8 cellular contexts compared by ENCODE assay signal in the genomic region with DNA sequence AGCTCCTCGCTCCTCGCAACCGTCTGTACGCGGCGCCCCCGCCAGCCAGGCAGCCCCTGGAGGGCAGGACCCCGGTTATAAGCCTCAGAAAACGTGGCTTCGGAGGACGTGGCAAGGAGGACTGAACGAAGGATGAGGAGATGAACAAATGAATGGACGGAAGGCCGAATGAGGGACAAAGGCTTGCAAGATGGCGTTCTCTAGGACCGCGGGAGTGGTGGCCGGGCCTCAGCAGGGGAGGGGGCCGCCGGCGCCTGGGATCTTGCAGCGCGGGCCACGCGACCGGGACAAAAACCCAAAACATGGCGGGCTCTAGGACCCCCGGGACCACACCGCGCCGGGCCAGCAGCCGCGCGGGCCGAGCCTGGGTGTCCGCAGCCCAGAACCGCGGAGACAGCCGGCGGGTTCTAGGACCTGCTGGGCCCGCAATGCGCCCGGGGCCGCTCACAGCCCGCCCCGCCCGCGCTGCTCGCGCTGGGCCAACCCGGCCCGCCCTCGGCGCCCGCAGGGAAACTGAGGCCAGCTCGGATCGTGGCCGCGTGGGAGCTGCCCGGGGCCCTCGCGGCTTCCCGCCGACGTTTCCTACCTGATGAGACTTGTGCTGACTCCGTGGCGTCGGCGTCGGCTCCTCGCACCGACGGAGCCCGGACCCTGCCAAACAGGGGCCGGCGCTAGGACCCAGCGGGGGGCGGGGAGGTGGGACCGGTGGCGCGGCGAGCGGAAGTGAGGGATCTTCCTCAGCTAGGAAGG. TPM values are rescaled to one million over a fixed set of nuclear protein-coding genes. Genes with fewer than 3 reads are reported as not detected.
DNase-seq lines count a peak whose midpoint lies in the region; ATAC-seq, FAIRE-seq and TF ChIP-seq lines count a peak whose summit lies in the region.

No MANE protein-coding gene starts in this region.

- peaks cover 32% of the 10 kb centered on the region for H3K36me3 ChIP-seq in WERI-Rb-1
- no peaks in the 10 kb centered on the region for H3K36me3 ChIP-seq in breast epithelium
- H3K36me3 ChIP-seq in small intestine (ENCODE audit: control insufficient read depth in 2 of 2, insufficient read depth in 2 of 2, low read length in 2 of 2) = peaks cover 1 to 4% of the 10 kb centered on the region in 2 donors

- TF ChIP-seq CTCF in A549 (IDR thresholded peaks at IDR 0.05) (no peak), WERI-Rb-1 (IDR thresholded peaks at IDR 0.05; ENCODE audit: low read depth, low read length) (no peak), breast epithelium (IDR thresholded peaks at IDR 0.05) (no peak)

- intact Hi-C loops in breast epithelium (cut with DNase I; ENCODE audit: low total_unique reads) = no loop called here

- DNase-seq in A549 (ENCODE audit: low read depth in 1 of 2, low spot score in 1 of 2) = peak; percentile 92 to 94
- peak; percentile 89 for DNase-seq in NCI-H2171 (lab: John Stamatoyannopoulos, UW)
- DNase-seq in WERI-Rb-1 = peak; percentile 94
- peak; percentile 81 to 90 for DNase-seq in breast epithelium (ENCODE audit: low spot score in 2 of 2)
- peak; percentile 89 for DNase-seq in iPS-NIHi7 (ENCODE audit: extremely low spot score)
- DNase-seq in small intestine = peak; percentile 90

- FAIRE-seq in A549 (lab: Jason Lieb, UNC) (no peak), small intestine (lab: Jason Lieb, UNC) (no peak)

- no peak for TF ChIP-seq EP300 in A549 (IDR thresholded peaks at IDR 0.05)

- TF ChIP-seq POLR2A in A549 (IDR thresholded peaks at IDR 0.05; ENCODE audit: low read length) = no peak; the same call in none of the 2 replicates
- no peak for TF ChIP-seq POLR2A in breast epithelium (IDR thresholded peaks at IDR 0.05)

- peak overlapping the region; percentile 92 for H3K4me2 ChIP-seq in A549

- CTCF ChIA-PET in A549 (lab: Yijun Ruan, JAX) = interaction anchor here (0.8 to 3.6 kb wide), 12 partner anchors 8 to 119 kb away, joined by 3 to 21 read pairs (median 4); a partner anchor contains a TSS

- POLR2A ChIA-PET in A549 (lab: Yijun Ruan, JAX) = interaction anchor here (0.5 to 2.4 kb wide), 24 partner anchors 8 to 387 kb away, joined by 3 to 32 read pairs (median 6); a partner anchor contains a TSS

- ATAC-seq in A549 = peak; percentile 85 to 88
- ATAC-seq in GM18858 (IDR thresholded peaks at IDR 0.05; ENCODE audit: unreplicated experiment) = peak; percentile 36
- ATAC-seq in HG03064 (IDR thresholded peaks at IDR 0.05; ENCODE audit: low read depth, unreplicated experiment) = peak; percentile 50

- H3K9me3 ChIP-seq in A549 (no peaks in the 10 kb centered on the region), WERI-Rb-1 (ENCODE audit: severe bottlenecking) (no peaks in the 10 kb centered on the region), breast epithelium (no peaks in the 10 kb centered on the region), small intestine (ENCODE audit: control insufficient read depth, low read depth) (no peaks in the 10 kb centered on the region)

- peaks cover 19% of the 10 kb centered on the region for H3K4me1 ChIP-seq in A549
- H3K4me1 ChIP-seq in breast epithelium = no peaks in the 10 kb centered on the region
- peaks cover 0 to 6% of the 10 kb centered on the region in 2 donors for H3K4me1 ChIP-seq in small intestine (ENCODE audit: control insufficient read depth in 2 of 2, insufficient read depth in 1 of 2, low read depth in 1 of 2, low read length in 1 of 2)

- H3K27ac ChIP-seq in A549 (peak overlapping the region; percentile 98), WERI-Rb-1 (peak overlapping the region; percentile 95), breast epithelium (peak overlapping the region; percentile 94 to 96), small intestine (ENCODE audit: low read depth in 1 of 2, low read length in 1 of 2) (peak overlapping the region; percentile 82 to 98)

- peak overlapping the region; percentile 90 for H3K4me3 ChIP-seq in A549
- H3K4me3 ChIP-seq in WERI-Rb-1 (ENCODE audit: low read depth, low read length) = peak overlapping the region; percentile 91
- peak overlapping the region; percentile 93 to 98 (median 97) for H3K4me3 ChIP-seq in breast epithelium
- peak overlapping the region; percentile 83 to 99 for H3K4me3 ChIP-seq in small intestine (ENCODE audit: low read depth in 1 of 2, low read length in 2 of 2)

- WGBS in A549 (ENCODE audit: missing lambda C conversion rate) = 1% methylated on average over 32 of the region's 83 CpGs
- WGBS in small intestine, 3 donors = 0% methylated on average over 75 to 83 of the region's 83 CpGs

- peak in 1 of 2 experiments; percentile 33; a peak in 1 of 5 replicates for TF ChIP-seq RAD21 in A549 (conservative IDR thresholded peaks at IDR 0.05 in 1 of 2, IDR thresholded peaks at IDR 0.05 in 1 of 2)

- H3K27me3 ChIP-seq in WERI-Rb-1 (ENCODE audit: insufficient read depth, low read depth, severe bottlenecking) (no peaks in the 10 kb centered on the region), breast epithelium (no peaks in the 10 kb centered on the region), small intestine (ENCODE audit: control insufficient read depth in 2 of 2, insufficient read depth in 2 of 2, low read length in 2 of 2) (no peaks in the 10 kb centered on the region)

TF ChIP-seq in A549, 52 proteins besides CTCF, POLR2A, EP300 and RAD21 (continues in another document):
- TF ChIP-seq HDAC2 (IDR thresholded peaks at IDR 0.05) (peak; percentile 1; the same call in 1 of the 2 replicates), KDM5A (IDR thresholded peaks at IDR 0.05) (no peak), MYC (IDR thresholded peaks at IDR 0.05; ENCODE audit: borderline replicate concordance, low read length) (0 out of 2 replicates have a peak, but pooled peaks have one; percentile 13), TP53 (CRISPR knock-in tag; IDR thresholded peaks at IDR 0.05) (peak; percentile 15; the same call in 1 of the 2 replicates), ZC3H11A (IDR thresholded peaks at IDR 0.05) (no peak), MAZ (IDR thresholded peaks at IDR 0.05; ENCODE audit: borderline replicate concordance, low read depth, low read length) (peak; percentile 69; the same call in 1 of the 2 replicates), HOXA7 (CRISPR knock-in tag; IDR thresholded peaks at IDR 0.05) (no peak), JUN (IDR thresholded peaks at IDR 0.05) (peak; percentile 25 to 27; a peak in 3 of 5 replicates)
- TF ChIP-seq, protein P1, sequence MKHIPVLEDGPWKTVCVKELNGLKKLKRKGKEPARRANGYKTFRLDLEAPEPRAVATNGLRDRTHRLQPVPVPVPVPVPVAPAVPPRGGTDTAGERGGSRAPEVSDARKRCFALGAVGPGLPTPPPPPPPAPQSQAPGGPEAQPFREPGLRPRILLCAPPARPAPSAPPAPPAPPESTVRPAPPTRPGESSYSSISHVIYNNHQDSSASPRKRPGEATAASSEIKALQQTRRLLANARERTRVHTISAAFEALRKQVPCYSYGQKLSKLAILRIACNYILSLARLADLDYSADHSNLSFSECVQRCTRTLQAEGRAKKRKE (CRISPR knock-in tag; IDR thresholded peaks at IDR 0.05; ENCODE audit: low read depth) = peak; percentile 34; the same call in 1 of the 2 replicates
- TF ChIP-seq, protein P2, sequence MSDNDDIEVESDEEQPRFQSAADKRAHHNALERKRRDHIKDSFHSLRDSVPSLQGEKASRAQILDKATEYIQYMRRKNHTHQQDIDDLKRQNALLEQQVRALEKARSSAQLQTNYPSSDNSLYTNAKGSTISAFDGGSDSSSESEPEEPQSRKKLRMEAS (IDR thresholded peaks at IDR 0.05) = peak; percentile 68

RNA-seq across cellular contexts. Expression of a gene that starts 0.8 kb away (rescaled TPM):
- 3.9 and 4.7 TPM in 2 replicates for polyA plus RNA-seq in A549 (2011; rRNA removed)
- 8.8 and 13.3 TPM in 2 replicates for polyA plus RNA-seq in A549 (2012; cell fraction: cytosol; rRNA removed)
- polyA plus RNA-seq in A549 (2012; cell fraction: nucleus; rRNA removed) = 17.2 and 23.5 TPM in 2 replicates
- polyA plus RNA-seq in A549 (2017; fragmentation: RNase III; extraction: RNeasy Plus Mini Kit Qiagen cat#74134 plus additional on column Dnase treatment) = 9.8 to 10.7 TPM (median 10.7 TPM) in 3 replicates
- polyA minus RNA-seq in A549 (2011; rRNA and poly(A)+ RNA removed) = 9.3 and 11.8 TPM in 2 replicates
- 1 to 10 TPM; 6.7 to 8.9 (median 8.8) TPM for total RNA-seq in breast epithelium
- polyA plus RNA-seq in small intestine = 10 to 100 TPM in 2 of 3 donors, 1 to 10 TPM in 1; 9.4 to 12.2 (median 10.8) TPM

RNA-seq across cellular contexts. Expression of a gene that starts 1.0 kb away (rescaled TPM):
- polyA plus RNA-seq in A549 (2011; rRNA removed) (3.0 and 4.3 TPM in 2 replicates), A549 (2017; fragmentation: RNase III; extraction: RNeasy Plus Mini Kit Qiagen cat#74134 plus additional on column Dnase treatment) (7.8 to 9.1 TPM (median 8.2 TPM) in 3 replicates), small intestine (10 to 100 TPM in 1 of 3 donors, 1 to 10 TPM in 2; 3.0 to 10.3 (median 4.2) TPM)
- 2.3 and 3.1 TPM in 2 replicates for polyA plus RNA-seq in A549 (2012; cell fraction: cytosol; rRNA removed)
- polyA plus RNA-seq in A549 (2012; cell fraction: nucleus; rRNA removed) = 11.0 and 11.2 TPM in 2 replicates
- polyA minus RNA-seq in A549 (2011; rRNA and poly(A)+ RNA removed) = 16.9 and 22.1 TPM in 2 replicates
- total RNA-seq in breast epithelium = 10 to 100 TPM; 12.5 to 17.3 (median 13.1) TPM

RNA-seq across cellular contexts. Expression of a gene that starts 15.5 kb away (rescaled TPM):
- polyA plus RNA-seq in A549 (2011; rRNA removed) (0.78 and 0.79 TPM in 2 replicates), A549 (2017; fragmentation: RNase III; extraction: RNeasy Plus Mini Kit Qiagen cat#74134 plus additional on column Dnase treatment) (1.2 to 1.7 TPM (median 1.5 TPM) in 3 replicates), small intestine (1 to 10 TPM; 1.6 to 4.7 (median 1.9) TPM)
- 0.89 and 1.0 TPM in 2 replicates for polyA plus RNA-seq in A549 (2012; cell fraction: cytosol; rRNA removed)
- polyA plus RNA-seq in A549 (2012; cell fraction: nucleus; rRNA removed) = 21.7 and 25.6 TPM in 2 replicates
- polyA minus RNA-seq in A549 (2011; rRNA and poly(A)+ RNA removed) = 0.78 and 1.5 TPM in 2 replicates
- 1 to 10 TPM; 1.3 to 2.0 (median 1.3) TPM for total RNA-seq in breast epithelium

RNA-seq across cellular contexts. Expression of a gene that starts 21.3 kb away (rescaled TPM):
- 101 and 136 TPM in 2 replicates for polyA plus RNA-seq in A549 (2011; rRNA removed)
- polyA plus RNA-seq in A549 (2012; cell fraction: cytosol; rRNA removed) = 235 and 275 TPM in 2 replicates
- 192 and 243 TPM in 2 replicates for polyA plus RNA-seq in A549 (2012; cell fraction: nucleus; rRNA removed)
- 83.6 to 97.6 TPM (median 94.2 TPM) in 3 replicates for polyA plus RNA-seq in A549 (2017; fragmentation: RNase III; extraction: RNeasy Plus Mini Kit Qiagen cat#74134 plus additional on column Dnase treatment)
- polyA minus RNA-seq in A549 (2011; rRNA and poly(A)+ RNA removed) = 122 and 139 TPM in 2 replicates
- total RNA-seq in breast epithelium = 100 to 1,000 TPM in 1 of 3 donors, 10 to 100 TPM in 2; 82.6 to 143 (median 86.3) TPM
- 10 to 100 TPM; 77.8 to 87.8 (median 83.4) TPM for polyA plus RNA-seq in small intestine

RNA-seq across cellular contexts. Expression of a gene that starts 34.9 kb away (rescaled TPM):
- polyA plus RNA-seq in A549 (2011; rRNA removed) = 20.7 and 22.1 TPM in 2 replicates
- polyA plus RNA-seq in A549 (2012; cell fraction: cytosol; rRNA removed) = 53.4 and 69.4 TPM in 2 replicates
- 51.4 and 63.1 TPM in 2 replicates for polyA plus RNA-seq in A549 (2012; cell fraction: nucleus; rRNA removed)
- polyA plus RNA-seq in A549 (2017; fragmentation: RNase III; extraction: RNeasy Plus Mini Kit Qiagen cat#74134 plus additional on column Dnase treatment) = 35.1 to 36.7 TPM (median 36.4 TPM) in 3 replicates
- polyA minus RNA-seq in A549 (2011; rRNA and poly(A)+ RNA removed) = 30.7 and 34.5 TPM in 2 replicates
- total RNA-seq in breast epithelium = 10 to 100 TPM; 31.8 to 33.6 (median 33.5) TPM
- polyA plus RNA-seq in small intestine = 10 to 100 TPM; 23.8 to 27.7 (median 27.5) TPM

Comparison
In these comparisons a context has a peak if more than half of its experiments do, and no peak if none do; other contexts are left out.
1. Peak in every context shown above with its lines: DNase-seq, ATAC-seq, H3K4me3 ChIP-seq and H3K27ac ChIP-seq.
2. ATAC-seq: peak in every context shown above with its lines; median percentile 86 in A549; 50 in HG03064; 36 in GM18858.